Comparison of ENCODE assay signal across 8 cellular contexts in genomic region chr3:133384331-133385027, GRCh38. TPM values are rescaled to one million over a fixed set of nuclear protein-coding genes. Genes with fewer than 3 reads are reported as not detected.
DNase-seq lines count a peak whose midpoint lies in the region; ATAC-seq, FAIRE-seq and TF ChIP-seq lines count a peak whose summit lies in the region.

No MANE protein-coding gene starts in this region.

- peak; percentile 66 for ATAC-seq in GM21576 (IDR thresholded peaks at IDR 0.05; ENCODE audit: unreplicated experiment)
- ATAC-seq in right lobe of liver, result peak; percentile 88 to 90 (median 89)
- no peak for ATAC-seq in GM21447 (IDR thresholded peaks at IDR 0.05; ENCODE audit: unreplicated experiment)

- no peaks in the 10 kb centered on the region for H3K9me2 ChIP-seq in Loucy (replicated peaks; ENCODE audit: low read depth, low read length)

- H3K27ac ChIP-seq in right lobe of liver (no peak overlapping the region), testis (no peak overlapping the region)

- WGBS in right lobe of liver (ENCODE audit: insufficient coverage, low coverage, low lambda C conversion rate, missing lambda C conversion rate), result 13% methylated on average over 9 of the region's 13 CpGs
- WGBS in testis, 2 donors, result 30 to 41% methylated on average over 6 to 13 of the region's 13 CpGs

- H3K4me2 ChIP-seq in Loucy (ENCODE audit: low read depth, low read length, poor library complexity, severe bottlenecking), result no peak overlapping the region

- H3K4me1 ChIP-seq in Loucy (ENCODE audit: insufficient read depth, low read length, poor library complexity, severe bottlenecking), result no peaks in the 10 kb centered on the region
- H3K4me1 ChIP-seq in right lobe of liver, result peaks cover 0 to 23% (median 4%) of the 10 kb centered on the region in 4 donors
- H3K4me1 ChIP-seq in testis, result peaks cover 6% of the 10 kb centered on the region

- peak overlapping the region; percentile 54; the same call in 1 of the 2 replicates for H2AFZ ChIP-seq in Loucy (ENCODE audit: low read length)

- H3K4me3 ChIP-seq in Loucy (ENCODE audit: low read length, poor library complexity, severe bottlenecking) (no peak overlapping the region), right lobe of liver (no peak overlapping the region), testis (no peak overlapping the region)

- H4K20me1 ChIP-seq in Loucy (ENCODE audit: insufficient read depth, low read length, poor library complexity, severe bottlenecking), result no peaks in the 10 kb centered on the region

- no peak for TF ChIP-seq POLR2A in right lobe of liver (IDR thresholded peaks at IDR 0.05)
- no peak for TF ChIP-seq POLR2A in testis (IDR thresholded peaks at IDR 0.05)

- H3K36me3 ChIP-seq in Loucy (ENCODE audit: insufficient read depth, low read length), result no peaks in the 10 kb centered on the region
- no peaks in the 10 kb centered on the region for H3K36me3 ChIP-seq in right lobe of liver
- no peaks in the 10 kb centered on the region for H3K36me3 ChIP-seq in testis (ENCODE audit: low read depth, missing control alignments)

- TF ChIP-seq CTCF in Loucy (conservative IDR thresholded peaks at IDR 0.05; ENCODE audit: low read length), result peak; percentile 88
- peak; percentile 65 to 79 (median 72) for TF ChIP-seq CTCF in right lobe of liver (IDR thresholded peaks at IDR 0.05)
- TF ChIP-seq CTCF in testis (IDR thresholded peaks at IDR 0.05), result peak in 2 of 3 experiments; percentile 43 to 73

- H3K79me2 ChIP-seq in Loucy (ENCODE audit: insufficient read depth, low read length), result no peaks in the 10 kb centered on the region

- no peaks in the 10 kb centered on the region for H3F3A ChIP-seq in Loucy (ENCODE audit: low read depth)

- no peak for FAIRE-seq in RCC 7860 (lab: Jason Lieb, UNC)

- DNase-seq in ELF-1 (ENCODE audit: low read depth, low spot score) (peak; percentile 86), RCC 7860 (ENCODE audit: low spot score) (peak; percentile 20), dermis blood vessel endothelial cell (peak; percentile 83), right lobe of liver (peak; percentile 59 to 76 (median 67)), testis (peak; percentile 73)

- H3K27me3 ChIP-seq in Loucy (ENCODE audit: insufficient read depth, low read length, poor library complexity, severe bottlenecking) (no peaks in the 10 kb centered on the region), right lobe of liver (no peaks in the 10 kb centered on the region), testis (no peaks in the 10 kb centered on the region)

- H3K9ac ChIP-seq in Loucy (ENCODE audit: low read depth, low read length, poor library complexity, severe bottlenecking), result no peak overlapping the region

- intact Hi-C loops in right lobe of liver (cut with DNase I), result loop anchor here (10.0 kb wide), 1 partner anchor 340 kb away; no protein-coding TSS in a partner anchor
- intact Hi-C loops in testis (cut with DNase I; ENCODE audit: low total_unique reads), result no loop called here

- H3K9me3 ChIP-seq in Loucy (ENCODE audit: insufficient read depth, low read depth, low read length), result no peaks in the 10 kb centered on the region
- no peaks in the 10 kb centered on the region for H3K9me3 ChIP-seq in right lobe of liver
- no peaks in the 10 kb centered on the region for H3K9me3 ChIP-seq in testis

RNA-seq across cellular contexts. Expression of gene BFSP2, which starts 15.4 kb away (rescaled TPM):
- total RNA-seq in dermis blood vessel endothelial cell (not detected in 2 replicates), right lobe of liver (not detected), testis (not detected)
- polyA plus RNA-seq in testis (ENCODE audit: insufficient read depth, low read depth, low replicate concordance), result not detected

Comparison
In these comparisons a context has a peak if more than half of its experiments do, and no peak if none do; other contexts are left out.
1. DNase-seq: peak in every context shown above with its lines; median percentile 86 in ELF-1; 83 in dermis blood vessel endothelial cell; 73 in testis; 67 in right lobe of liver; 20 in RCC 7860.